13 cellular contexts compared by ENCODE assay signal in the genomic region with DNA sequence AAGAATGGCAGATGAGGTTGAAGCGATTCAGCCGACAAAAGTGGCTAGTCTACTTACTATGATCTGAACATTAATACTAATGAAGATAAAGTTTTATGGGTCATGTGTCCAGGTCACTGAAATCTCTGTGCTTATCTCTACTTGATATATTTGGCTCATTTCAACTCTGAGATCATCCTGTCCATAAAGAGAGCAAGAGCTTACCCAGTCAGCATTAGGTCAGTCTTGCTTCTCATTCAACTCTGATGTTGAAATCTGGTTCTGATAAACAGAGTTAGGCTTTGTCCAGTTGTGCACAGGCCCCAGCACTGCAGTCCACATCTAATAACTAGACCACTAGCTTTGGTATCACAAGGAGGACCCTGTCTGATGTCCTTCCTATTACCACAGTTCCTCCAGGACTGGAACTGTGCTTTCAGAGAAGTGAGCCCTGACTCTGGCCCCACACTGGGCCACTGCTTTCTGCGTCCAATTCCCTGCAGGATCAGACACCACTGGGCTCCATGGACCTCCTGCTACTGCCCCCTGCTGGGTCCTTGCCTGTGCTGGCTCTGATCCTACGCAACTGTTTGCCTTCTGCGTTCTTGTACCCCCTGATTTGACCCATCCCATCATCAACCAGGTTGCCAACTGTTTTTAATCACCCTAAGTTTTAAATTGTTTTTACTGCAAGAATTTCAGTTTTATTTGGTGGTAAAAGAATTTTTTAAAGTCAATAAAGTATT. TPM values are rescaled to one million over a fixed set of nuclear protein-coding genes. Genes with fewer than 3 reads are reported as not detected.
DNase-seq lines count a peak whose midpoint lies in the region; ATAC-seq and TF ChIP-seq lines count a peak whose summit lies in the region.
"Had no signal": no experiment of that assay in that cellular context is flagged by ENCODE, and none has a peak within 500 bp of the region (broad histone marks: within the 10 kb centered on the region; RNA-seq: fewer than 3 reads in every experiment).

No MANE protein-coding gene starts in this region.

- H3K27me3 Mint-ChIP-seq in CD4-positive, alpha-beta memory T cell = peaks cover 6 to 18% of the 10 kb centered on the region in 2 donors

- no peak overlapping the region for H3K27ac Mint-ChIP-seq in CD4-positive, alpha-beta memory T cell
- H3K27ac Mint-ChIP-seq: brain, natural killer cell had no signal

- H3K4me1 ChIP-seq in A673 (ENCODE audit: insufficient read depth, low read length, poor library complexity, severe bottlenecking) (no peaks in the 10 kb centered on the region), OCI-LY1 (ENCODE audit: insufficient read depth, low read length, severe bottlenecking) (peaks cover 6% of the 10 kb centered on the region), suprapubic skin (no peaks in the 10 kb centered on the region)
- no peaks in the 10 kb centered on the region for H3K4me1 ChIP-seq in CD4-positive, alpha-beta memory T cell (ENCODE audit: insufficient read depth, low read length)

- H3K79me2 ChIP-seq in OCI-LY1 (ENCODE audit: insufficient read depth, low read length) = no peaks in the 10 kb centered on the region

- no peak overlapping the region for H2AFZ ChIP-seq in OCI-LY1 (ENCODE audit: low read length)

- no peaks in the 10 kb centered on the region for H4K20me1 ChIP-seq in OCI-LY1 (ENCODE audit: insufficient read depth, low read length)

- ATAC-seq in GM18505 (IDR thresholded peaks at IDR 0.05; ENCODE audit: unreplicated experiment) = no peak
- ATAC-seq: natural killer cell had no signal

- no peak overlapping the region for H3K27ac ChIP-seq in A673 (ENCODE audit: low read depth, low read length, poor library complexity, severe bottlenecking)
- H3K27ac ChIP-seq in OCI-LY1 (ENCODE audit: low read depth, low read length, poor library complexity, severe bottlenecking) = no peak overlapping the region
- H3K27ac ChIP-seq in CD4-positive, alpha-beta memory T cell (ENCODE audit: low read depth, low read length) = no peak overlapping the region
- H3K27ac ChIP-seq in suprapubic skin = no peak overlapping the region

- H3K4me1 Mint-ChIP-seq in CD4-positive, alpha-beta memory T cell = no peaks in the 10 kb centered on the region
- H3K4me1 Mint-ChIP-seq: natural killer cell had no signal

- H3K36me3 ChIP-seq in A673 (ENCODE audit: insufficient read depth, low read length, poor library complexity, severe bottlenecking) (no peaks in the 10 kb centered on the region), OCI-LY1 (ENCODE audit: insufficient read depth, low read length) (no peaks in the 10 kb centered on the region; the same call in 1 of the 2 replicates), suprapubic skin (no peaks in the 10 kb centered on the region)
- no peaks in the 10 kb centered on the region for H3K36me3 ChIP-seq in CD4-positive, alpha-beta memory T cell (ENCODE audit: insufficient read depth, low read length)

- TF ChIP-seq CTCF in A673 (conservative IDR thresholded peaks at IDR 0.05; ENCODE audit: low read depth, low read length) (peak; percentile 34; the same call in 1 of the 2 replicates), OCI-LY1 (IDR thresholded peaks at IDR 0.05; ENCODE audit: low read length) (peak; percentile 49; the same call in 1 of the 2 replicates), fibroblast of pulmonary artery (IDR thresholded peaks at IDR 0.05; ENCODE audit: low read length, missing control alignments) (peak; percentile 18), suprapubic skin (IDR thresholded peaks at IDR 0.05) (no peak)

- POLR2A ChIA-PET in A673 (lab: Charles Lee; ENCODE audit: low non-redundant PET) = no interaction called here
- POLR2A ChIA-PET in CD4-positive, alpha-beta memory T cell (lab: Charles Lee; ENCODE audit: partially characterized antibody) = no interaction called here

- DNase-seq in A673 (ENCODE audit: low spot score) (no peak), Daoy (ENCODE audit: low read depth) (peak; percentile 18), fibroblast of pulmonary artery (ENCODE audit: low read depth) (no peak), suprapubic skin (ENCODE audit: low spot score in 2 of 2) (no peak), H4 (ENCODE audit: low spot score) (no peak)
- no peak for DNase-seq in CD4-positive, alpha-beta memory T cell
- DNase-seq: IMR-90, natural killer cell, NCI-H2081, T1000 had no signal

- H3K9ac ChIP-seq in OCI-LY1 (ENCODE audit: low read length) = no peak overlapping the region

- no peak overlapping the region for H3K4me2 ChIP-seq in OCI-LY1 (ENCODE audit: low read length)

- intact Hi-C loops in A673 (cut with micrococcal nuclease; ENCODE audit: unreplicated experiment) = no loop called here
- intact Hi-C loops in CD4-positive, alpha-beta memory T cell (cut with micrococcal nuclease) = no loop called here

- no peaks in the 10 kb centered on the region for H3F3A ChIP-seq in OCI-LY1 (ENCODE audit: insufficient read depth, low read length)

- H3K27me3 ChIP-seq in A673 (replicated peaks; ENCODE audit: insufficient read depth, low read depth, low read length, poor library complexity) (no peaks in the 10 kb centered on the region), OCI-LY1 (ENCODE audit: insufficient read depth, low read length) (no peaks in the 10 kb centered on the region; the same call in 1 of the 2 replicates), suprapubic skin (no peaks in the 10 kb centered on the region)
- H3K27me3 ChIP-seq in CD4-positive, alpha-beta memory T cell (ENCODE audit: insufficient read depth, low read length) = no peaks in the 10 kb centered on the region

- H3K9me2 ChIP-seq in OCI-LY1 (ENCODE audit: low read depth, low read length) = no peaks in the 10 kb centered on the region

- no peak overlapping the region for H3K4me3 Mint-ChIP-seq in CD4-positive, alpha-beta memory T cell
- H3K4me3 Mint-ChIP-seq: brain, natural killer cell had no signal

- H3K36me3 Mint-ChIP-seq in CD4-positive, alpha-beta memory T cell = no peaks in the 10 kb centered on the region
- H3K36me3 Mint-ChIP-seq: brain, natural killer cell had no signal

- TF ChIP-seq POLR2A in suprapubic skin (IDR thresholded peaks at IDR 0.05) (no peak), GM18505 (IDR thresholded peaks at IDR 0.05; ENCODE audit: borderline replicate concordance, extremely low read depth, insufficient read depth, insufficient read length) (no peak)

- H3K9me3 ChIP-seq in A673 (ENCODE audit: low read depth, low read length, poor library complexity, severe bottlenecking) (no peaks in the 10 kb centered on the region), OCI-LY1 (ENCODE audit: low read length) (peaks cover 10% of the 10 kb centered on the region), suprapubic skin (no peaks in the 10 kb centered on the region)
- no peaks in the 10 kb centered on the region for H3K9me3 ChIP-seq in CD4-positive, alpha-beta memory T cell (ENCODE audit: control insufficient read depth in 1 of 2, low read length in 2 of 2)

- CTCF ChIA-PET in A673 (lab: Charles Lee) = no interaction called here
- CTCF ChIA-PET in CD4-positive, alpha-beta memory T cell (lab: Charles Lee; ENCODE audit: partially characterized antibody) = no interaction called here

- H3K9me3 Mint-ChIP-seq in CD4-positive, alpha-beta memory T cell = peaks cover 0 to 4% (median 0%) of the 10 kb centered on the region in 8 donors
- H3K9me3 Mint-ChIP-seq: natural killer cell had no signal

- H3K4me3 ChIP-seq in A673 (ENCODE audit: low read depth, low read length, poor library complexity, severe bottlenecking) (no peak overlapping the region), OCI-LY1 (ENCODE audit: low read depth, low read length, poor library complexity, severe bottlenecking) (no peak overlapping the region), fibroblast of pulmonary artery (replicated peaks; ENCODE audit: low read depth, low read length) (no peak overlapping the region), suprapubic skin (no peak overlapping the region)
- no peak overlapping the region for H3K4me3 ChIP-seq in CD4-positive, alpha-beta memory T cell (ENCODE audit: low read length in 2 of 2)

- BruUV-seq in A673 (replicated peaks; lab: Mats Ljungman, UMichigan) = no TSS peak

- WGBS in suprapubic skin = 87% methylated on average over 5 of the region's 5 CpGs

- TF ChIP-seq EP300 in suprapubic skin (IDR thresholded peaks at IDR 0.05) = no peak

RNA-seq across cellular contexts. Expression of a gene that starts 23.7 kb away (rescaled TPM):
- 76.4 and 91.0 TPM in 2 replicates for total RNA-seq in A673 (2021)
- total RNA-seq in Daoy (2014; rRNA removed; shearing (Covaris generic)) = 44.6 and 58.0 TPM in 2 replicates
- 10 to 100 TPM; 85.8 to 88.5 TPM for total RNA-seq in CD4-positive, alpha-beta memory T cell
- polyA plus RNA-seq in CD4-positive, alpha-beta memory T cell = 10 to 100 TPM in 1 of 2 donors, 1 to 10 TPM in 1; 6.2 to 14.0 TPM
- 100 to 1,000 TPM in 2 of 4 donors, 10 to 100 TPM in 2; 67.5 to 108 (median 89.8) TPM for total RNA-seq in suprapubic skin
- 25.5 and 39.5 TPM in 2 replicates for total RNA-seq in H4 (2014; rRNA removed; shearing (Covaris generic))

RNA-seq across cellular contexts. Expression of a gene that starts 25.6 kb away (rescaled TPM):
- total RNA-seq in A673 (2021) (34.5 and 35.8 TPM in 2 replicates), suprapubic skin (10 to 100 TPM; 33.0 to 66.9 (median 34.2) TPM)
- 37.0 and 60.6 TPM in 2 replicates for total RNA-seq in Daoy (2014; rRNA removed; shearing (Covaris generic))
- total RNA-seq in CD4-positive, alpha-beta memory T cell = 10 to 100 TPM; 49.7 to 50.8 TPM
- 10 to 100 TPM; 57.5 to 64.6 TPM for polyA plus RNA-seq in CD4-positive, alpha-beta memory T cell
- 24.3 and 28.6 TPM in 2 replicates for total RNA-seq in H4 (2014; rRNA removed; shearing (Covaris generic))

Comparison
In these comparisons a context has a peak if more than half of its experiments do, and no peak if none do; other contexts are left out.
1. CTCF ChIP-seq: peak in A673 (single experiment), OCI-LY1 (single experiment) and fibroblast of pulmonary artery (single experiment); none in suprapubic skin (0 of 2).